In genomic region chr18:32805354-32805753, GRCh38 we compare ENCODE assay signal across 40 cellular contexts. TPM values are rescaled to one million over a fixed set of nuclear protein-coding genes. Genes with fewer than 3 reads are reported as not detected.
"Had no signal": no experiment of that assay in that cellular context is flagged by ENCODE, and none has a peak within 500 bp of the region (broad histone marks: within the 10 kb centered on the region; RNA-seq: fewer than 3 reads in every experiment).

No MANE protein-coding gene starts in this region.

- H3K9me3 ChIP-seq: adrenal gland, ascending aorta, body of pancreas, breast epithelium had no signal

- ATAC-seq: activated naive CD4-positive, alpha-beta T cell treated with anti-CD3 and anti-CD28 coated beads, Interleukin-2, amount 50 U/mL, for 72 hours; activated naive CD8-positive, alpha-beta T cell treated with anti-CD3 and anti-CD28 coated beads, Interleukin-2, amount 50 U/mL, for 24 hours; activated T-cell treated with anti-CD3 and anti-CD28 coated beads, Interleukin-2, amount 50 U/mL, for 4 hours; activated T-cell treated with anti-CD3 and anti-CD28 coated beads, Interleukin-2, amount 50 U/mL, for 72 hours; activated T-helper 17 cell treated with anti-CD3 and anti-CD28 coated beads, Interleukin-2, amount 50 U/mL, for 72 hours; body of pancreas had no signal

- FAIRE-seq: astrocyte, bronchial epithelial cell had no signal

- H3K4me1 ChIP-seq: adrenal gland, ascending aorta, body of pancreas, breast epithelium had no signal

- H3K27ac Mint-ChIP-seq: activated naive CD4-positive, alpha-beta T cell treated with anti-CD3 and anti-CD28 coated beads for 36 hours; activated naive CD4-positive, alpha-beta T cell treated with anti-CD3 and anti-CD28 coated beads, Interleukin-2, amount 10 ng/mL, durations not matched to agents 7 days and 5 days; activated naive CD4-positive, alpha-beta T cell treated with anti-CD3 and anti-CD28 coated beads, Interleukin-2, amount 50 U/mL, for 24 hours; activated naive CD4-positive, alpha-beta T cell treated with anti-CD3 and anti-CD28 coated beads, Interleukin-2, amount 50 U/mL, for 72 hours; activated naive CD8-positive, alpha-beta T cell; activated naive CD8-positive, alpha-beta T cell treated with anti-CD3 and anti-CD28 coated beads for 36 hours; activated naive CD8-positive, alpha-beta T cell treated with anti-CD3 and anti-CD28 coated beads, Interleukin-2, amount 10 ng/mL, durations not matched to agents 7 days and 5 days; activated naive CD8-positive, alpha-beta T cell treated with anti-CD3 and anti-CD28 coated beads, Interleukin-2, amount 50 U/mL, for 24 hours; activated T-cell treated with anti-CD3 and anti-CD28 coated beads, Interleukin-2, amount 50 U/mL, for 24 hours; activated T-cell treated with anti-CD3 and anti-CD28 coated beads, Interleukin-2, amount 50 U/mL, for 72 hours; activated T-helper 1 cell treated with anti-CD3 and anti-CD28 coated beads, Interleukin-12 subunit alpha, Interleukin-12 subunit beta, Interleukin-2, Interleukin-4 antibody, amounts not matched to agents 30 ng/mL and 10 ng/mL and 1 ng/mL, durations not matched to agents 14 hours and 24 hours and 36 hours; activated T-helper 17 cell treated with anti-CD3 and anti-CD28 coated beads, Interleukin-2, amount 50 U/mL, for 72 hours; activated T-helper 2 cell treated with anti-CD3 and anti-CD28 coated beads, Interferon-gamma antibody, Interleukin-2, Interleukin-4, amounts not matched to agents 10 μg/mL and 5 μg/mL and 100 μg/mL, durations not matched to agents 14 hours and 24 hours and 36 hours; brain had no signal

- H3K4me3 Mint-ChIP-seq: activated naive CD4-positive, alpha-beta T cell treated with anti-CD3 and anti-CD28 coated beads for 36 hours; activated naive CD4-positive, alpha-beta T cell treated with anti-CD3 and anti-CD28 coated beads, Interleukin-2, amount 10 ng/mL, durations not matched to agents 7 days and 5 days; activated naive CD4-positive, alpha-beta T cell treated with anti-CD3 and anti-CD28 coated beads, Interleukin-2, amount 50 U/mL, for 24 hours; activated naive CD8-positive, alpha-beta T cell; activated naive CD8-positive, alpha-beta T cell treated with anti-CD3 and anti-CD28 coated beads for 36 hours; activated naive CD8-positive, alpha-beta T cell treated with anti-CD3 and anti-CD28 coated beads, Interleukin-2, amount 10 ng/mL, durations not matched to agents 7 days and 5 days; activated naive CD8-positive, alpha-beta T cell treated with anti-CD3 and anti-CD28 coated beads, Interleukin-2, amount 50 U/mL, for 24 hours; activated T-cell treated with anti-CD3 and anti-CD28 coated beads, Interleukin-2, amount 50 U/mL, for 24 hours; activated T-cell treated with anti-CD3 and anti-CD28 coated beads, Interleukin-2, amount 50 U/mL, for 4 hours; activated T-cell treated with anti-CD3 and anti-CD28 coated beads, Interleukin-2, amount 50 U/mL, for 72 hours; activated T-helper 1 cell treated with anti-CD3 and anti-CD28 coated beads, Interleukin-12 subunit alpha, Interleukin-12 subunit beta, Interleukin-2, Interleukin-4 antibody, amounts not matched to agents 30 ng/mL and 10 ng/mL and 1 ng/mL, durations not matched to agents 14 hours and 24 hours and 36 hours; activated T-helper 17 cell treated with anti-CD3 and anti-CD28 coated beads, Interleukin-2, amount 50 U/mL, for 72 hours; brain; central memory CD8-positive, alpha-beta T cell had no signal

- H3K36me3 Mint-ChIP-seq: activated naive CD4-positive, alpha-beta T cell treated with anti-CD3 and anti-CD28 coated beads, Interleukin-2, amount 10 ng/mL, durations not matched to agents 7 days and 5 days; activated naive CD4-positive, alpha-beta T cell treated with anti-CD3 and anti-CD28 coated beads, Interleukin-2, amount 50 U/mL, for 24 hours; activated naive CD4-positive, alpha-beta T cell treated with anti-CD3 and anti-CD28 coated beads, Interleukin-2, amount 50 U/mL, for 72 hours; activated naive CD8-positive, alpha-beta T cell; activated naive CD8-positive, alpha-beta T cell treated with anti-CD3 and anti-CD28 coated beads for 36 hours; activated naive CD8-positive, alpha-beta T cell treated with anti-CD3 and anti-CD28 coated beads, Interleukin-2, amount 10 ng/mL, durations not matched to agents 7 days and 5 days; brain had no signal

- H3K9me3 Mint-ChIP-seq: activated naive CD4-positive, alpha-beta T cell treated with anti-CD3 and anti-CD28 coated beads for 36 hours; activated naive CD4-positive, alpha-beta T cell treated with anti-CD3 and anti-CD28 coated beads, Interleukin-2, amount 10 ng/mL, durations not matched to agents 7 days and 5 days; activated naive CD4-positive, alpha-beta T cell treated with anti-CD3 and anti-CD28 coated beads, Interleukin-2, amount 50 U/mL, for 24 hours; activated naive CD8-positive, alpha-beta T cell treated with anti-CD3 and anti-CD28 coated beads for 36 hours; activated naive CD8-positive, alpha-beta T cell treated with anti-CD3 and anti-CD28 coated beads, Interleukin-2, amount 10 ng/mL, durations not matched to agents 7 days and 5 days; activated T-cell treated with anti-CD3 and anti-CD28 coated beads, Interleukin-2, amount 50 U/mL, for 4 hours; activated T-cell treated with anti-CD3 and anti-CD28 coated beads, Interleukin-2, amount 50 U/mL, for 72 hours; activated T-helper 1 cell treated with anti-CD3 and anti-CD28 coated beads, Interleukin-12 subunit alpha, Interleukin-12 subunit beta, Interleukin-2, Interleukin-4 antibody, amounts not matched to agents 30 ng/mL and 10 ng/mL and 1 ng/mL, durations not matched to agents 14 hours and 24 hours and 36 hours; activated T-helper 2 cell treated with anti-CD3 and anti-CD28 coated beads, Interferon-gamma antibody, Interleukin-2, Interleukin-4, amounts not matched to agents 10 μg/mL and 5 μg/mL and 100 μg/mL, durations not matched to agents 14 hours and 24 hours and 36 hours had no signal

- DNase-seq: activated effector memory CD4-positive, alpha-beta T cell treated with anti-CD3 and anti-CD28 coated beads, Interleukin-2, amount 50 U/mL, for 16 hours; activated effector memory CD4-positive, alpha-beta T cell treated with Interleukin-2 at 50 U/mL for 16 hours; activated gamma-delta T cell; activated gamma-delta T cell treated with Interleukin-2 at 50 U/mL for 16 hours; activated naive CD4-positive, alpha-beta T cell; activated naive CD4-positive, alpha-beta T cell treated with anti-CD3 and anti-CD28 coated beads for 36 hours; activated naive CD4-positive, alpha-beta T cell treated with anti-CD3 and anti-CD28 coated beads, Interleukin-2, amount 10 ng/mL, durations not matched to agents 7 days and 5 days; activated naive CD4-positive, alpha-beta T cell treated with anti-CD3 and anti-CD28 coated beads, Interleukin-2, amount 50 U/mL, for 16 hours; activated naive CD4-positive, alpha-beta T cell treated with Interleukin-2 at 50 U/mL for 16 hours; activated naive CD8-positive, alpha-beta T cell treated with anti-CD3 and anti-CD28 coated beads for 36 hours; activated naive CD8-positive, alpha-beta T cell treated with anti-CD3 and anti-CD28 coated beads, Interleukin-2, amount 10 ng/mL, durations not matched to agents 7 days and 5 days; activated naive CD8-positive, alpha-beta T cell treated with anti-CD3 and anti-CD28 coated beads, Interleukin-2, amount 50 U/mL, for 24 hours; activated T-cell treated with anti-CD3 and anti-CD28 coated beads for 4 hours; activated T-cell treated with anti-CD3 and anti-CD28 coated beads, Interleukin-2, amount 50 U/mL, for 1 hour; activated T-cell treated with anti-CD3 and anti-CD28 coated beads, Interleukin-2, amount 50 U/mL, for 24 hours; activated T-cell treated with anti-CD3 and anti-CD28 coated beads, Interleukin-2, amount 50 U/mL, for 4 hours; activated T-cell treated with anti-CD3 and anti-CD28 coated beads, Interleukin-2, amount 50 U/mL, for 48 hours; activated T-cell treated with anti-CD3 and anti-CD28 coated beads, Interleukin-2, amount 50 U/mL, for 72 hours; adrenal gland; amniotic stem cell; amygdala; anterior cingulate cortex; aorta; body of pancreas; brain microvascular endothelial cell; caudate nucleus; central memory CD4-positive, alpha-beta T cell; cerebellar nuclear complex had no signal

- H3K27me3 Mint-ChIP-seq: activated naive CD4-positive, alpha-beta T cell treated with anti-CD3 and anti-CD28 coated beads, Interleukin-2, amount 10 ng/mL, durations not matched to agents 7 days and 5 days; activated naive CD8-positive, alpha-beta T cell; activated naive CD8-positive, alpha-beta T cell treated with anti-CD3 and anti-CD28 coated beads for 36 hours; activated naive CD8-positive, alpha-beta T cell treated with anti-CD3 and anti-CD28 coated beads, Interleukin-2, amount 10 ng/mL, durations not matched to agents 7 days and 5 days; activated naive CD8-positive, alpha-beta T cell treated with anti-CD3 and anti-CD28 coated beads, Interleukin-2, amount 50 U/mL, for 24 hours; activated T-cell treated with anti-CD3 and anti-CD28 coated beads, Interleukin-2, amount 50 U/mL, for 24 hours; central memory CD8-positive, alpha-beta T cell had no signal

- H3K36me3 ChIP-seq: adrenal gland, ascending aorta, brain microvascular endothelial cell, breast epithelium had no signal

- H3K4me3 ChIP-seq: adrenal gland, ascending aorta, body of pancreas, breast epithelium had no signal

- H3K4me1 Mint-ChIP-seq: activated naive CD4-positive, alpha-beta T cell treated with anti-CD3 and anti-CD28 coated beads, Interleukin-2, amount 10 ng/mL, durations not matched to agents 7 days and 5 days; activated naive CD4-positive, alpha-beta T cell treated with anti-CD3 and anti-CD28 coated beads, Interleukin-2, amount 50 U/mL, for 24 hours; activated naive CD8-positive, alpha-beta T cell treated with anti-CD3 and anti-CD28 coated beads for 36 hours; activated naive CD8-positive, alpha-beta T cell treated with anti-CD3 and anti-CD28 coated beads, Interleukin-2, amount 10 ng/mL, durations not matched to agents 7 days and 5 days; activated T-helper 17 cell treated with anti-CD3 and anti-CD28 coated beads, Interleukin-2, amount 50 U/mL, for 72 hours; central memory CD8-positive, alpha-beta T cell had no signal

- H3K27ac ChIP-seq: adrenal gland, ascending aorta, body of pancreas, brain microvascular endothelial cell, breast epithelium had no signal

- H3K27me3 ChIP-seq: adrenal gland, ascending aorta, body of pancreas, brain microvascular endothelial cell had no signal

RNA-seq across cellular contexts. Expression of gene KLHL14, which starts 32.5 kb away (rescaled TPM):
- total RNA-seq: activated naive CD4-positive, alpha-beta T cell treated with anti-CD3 and anti-CD28 coated beads for 36 hours; activated naive CD4-positive, alpha-beta T cell treated with anti-CD3 and anti-CD28 coated beads, Interleukin-2, amount 50 U/mL, for 72 hours; activated naive CD8-positive, alpha-beta T cell treated with anti-CD3 and anti-CD28 coated beads, Interleukin-2, amount 10 ng/mL, durations not matched to agents 7 days and 5 days; activated T-cell treated with anti-CD3 and anti-CD28 coated beads, Interleukin-2, amount 50 U/mL, for 4 hours; activated T-helper 1 cell treated with anti-CD3 and anti-CD28 coated beads, Interleukin-12 subunit alpha, Interleukin-12 subunit beta, Interleukin-2, Interleukin-4 antibody, amounts not matched to agents 30 ng/mL and 10 ng/mL and 1 ng/mL, durations not matched to agents 14 hours and 24 hours and 36 hours; activated T-helper 17 cell treated with anti-CD3 and anti-CD28 coated beads, Interleukin-2, amount 50 U/mL, for 72 hours; activated T-helper 2 cell treated with anti-CD3 and anti-CD28 coated beads, Interferon-gamma antibody, Interleukin-2, Interleukin-4, amounts not matched to agents 10 μg/mL and 5 μg/mL and 100 μg/mL, durations not matched to agents 14 hours and 24 hours and 36 hours; ascending aorta; body of pancreas; bronchial epithelial cell had no signal
- polyA plus RNA-seq: aorta had no signal
